Comparison of ENCODE assay signal across 17 cellular contexts in the genomic region with DNA sequence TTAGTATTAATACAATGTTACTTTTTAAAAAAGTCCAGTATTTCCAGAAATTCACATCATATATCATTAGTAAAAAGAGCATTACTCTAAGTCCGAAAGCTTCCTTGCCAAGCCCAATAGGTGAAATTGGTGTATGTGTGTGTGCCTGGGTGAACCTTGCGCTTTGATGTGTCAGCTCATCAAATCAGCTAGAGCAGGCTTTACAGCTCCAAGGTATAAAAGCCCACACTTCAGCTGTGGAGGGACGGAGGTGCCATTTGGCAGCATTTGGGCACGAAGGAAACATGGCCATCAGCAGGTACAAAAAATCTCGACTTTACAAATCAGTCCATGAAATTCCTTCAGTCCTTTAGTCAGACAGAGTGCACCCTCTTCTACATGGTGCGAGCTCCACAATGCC.
DNase-seq lines count a peak whose midpoint lies in the region; ATAC-seq and TF ChIP-seq lines count a peak whose summit lies in the region.
"Had no signal": no experiment of that assay in that cellular context is flagged by ENCODE, and none has a peak within 500 bp of the region (broad histone marks: within the 10 kb centered on the region; RNA-seq: fewer than 3 reads in every experiment).

No MANE protein-coding gene starts in this region.

- H3K9me3 Mint-ChIP-seq in T-cell: no peaks in the 10 kb centered on the region
- no peaks in the 10 kb centered on the region for H3K9me3 Mint-ChIP-seq in activated CD4-positive, alpha-beta memory T cell treated with anti-CD3 and anti-CD28 coated beads for 36 hours
- H3K9me3 Mint-ChIP-seq in activated naive CD8-positive, alpha-beta T cell (ENCODE audit: low read depth): no peaks in the 10 kb centered on the region

- intact Hi-C loops in activated CD4-positive, alpha-beta memory T cell treated with anti-CD3 and anti-CD28 coated beads for 36 hours (cut with micrococcal nuclease): loop anchor here (2.0 kb wide), 1 partner anchor 15 kb away; no protein-coding TSS in a partner anchor

- peak overlapping the region; percentile 93 to 99 for H3K27ac Mint-ChIP-seq in T-cell
- H3K27ac Mint-ChIP-seq in activated CD4-positive, alpha-beta memory T cell treated with anti-CD3 and anti-CD28 coated beads for 36 hours: peak overlapping the region; percentile 89
- H3K27ac Mint-ChIP-seq in activated naive CD8-positive, alpha-beta T cell: peak overlapping the region; percentile 94

- peak overlapping the region; percentile 60 to 69 (median 65) for H3K4me3 Mint-ChIP-seq in T-cell
- peak overlapping the region; percentile 60 for H3K4me3 Mint-ChIP-seq in activated CD4-positive, alpha-beta memory T cell treated with anti-CD3 and anti-CD28 coated beads for 36 hours
- H3K4me3 Mint-ChIP-seq in activated naive CD8-positive, alpha-beta T cell: peak overlapping the region; percentile 80

- POLR2A ChIA-PET in T-cell (lab: Charles Lee): interaction anchor here (0.6 to 5.1 kb wide), 16 partner anchors 10 to 101 kb away, joined by 3 to 75 read pairs (median 6); a partner anchor contains a TSS
- POLR2A ChIA-PET in activated CD4-positive, alpha-beta memory T cell treated with anti-CD3 and anti-CD28 coated beads for 36 hours (lab: Charles Lee): interaction anchor here (0.6 to 2.4 kb wide), 9 partner anchors 11 to 145 kb away, joined by 3 to 10 read pairs (median 4); no protein-coding TSS in a partner anchor

- H3K27me3 Mint-ChIP-seq in T-cell: no peaks in the 10 kb centered on the region
- no peaks in the 10 kb centered on the region for H3K27me3 Mint-ChIP-seq in activated CD4-positive, alpha-beta memory T cell treated with anti-CD3 and anti-CD28 coated beads for 36 hours
- H3K27me3 Mint-ChIP-seq in activated naive CD8-positive, alpha-beta T cell: no peaks in the 10 kb centered on the region

- peak; percentile 77 to 85 (median 84) for ATAC-seq in T-cell (replicated peaks in 1 of 4)
- no peak for ATAC-seq in omental fat pad (ENCODE audit: low FRiP score)
- ATAC-seq: heart left ventricle had no signal

- DNase-seq in T-cell (peak in 32 of 34 experiments; percentile 20 to 69 (median 42)), NCI-H748 (lab: John Stamatoyannopoulos, UW; ENCODE audit: unreplicated experiment) (no peak), omental fat pad (ENCODE audit: low spot score) (no peak), dedifferentiated amniotic fluid mesenchymal stem cell (ENCODE audit: extremely low spot score) (no peak)
- DNase-seq in activated CD4-positive, alpha-beta memory T cell treated with anti-CD3 and anti-CD28 coated beads for 36 hours: peak; percentile 71
- peak; percentile 26 to 76 (median 36) for DNase-seq in stimulated activated naive CD4-positive, alpha-beta T cell (lab: John Stamatoyannopoulos, UW)
- DNase-seq: dermis blood vessel endothelial cell, EL, esophagus squamous epithelium, heart left ventricle, kidney, NCI-H187, NCI-H69, nucleus accumbens, T1000, tibial artery had no signal

- CTCF ChIA-PET in T-cell (lab: Charles Lee): interaction anchor here (0.8 to 6.6 kb wide), 18 partner anchors 8 to 145 kb away, joined by 3 to 83 read pairs (median 6); no protein-coding TSS in a partner anchor
- CTCF ChIA-PET in activated CD4-positive, alpha-beta memory T cell treated with anti-CD3 and anti-CD28 coated beads for 36 hours (lab: Charles Lee): interaction anchor here (0.7 to 8.4 kb wide), 12 partner anchors 10 to 162 kb away, joined by 3 to 132 read pairs (median 18); no protein-coding TSS in a partner anchor

- peaks cover 74 to 84% (median 76%) of the 10 kb centered on the region in 3 donors for H3K4me1 Mint-ChIP-seq in T-cell
- H3K4me1 Mint-ChIP-seq in activated CD4-positive, alpha-beta memory T cell treated with anti-CD3 and anti-CD28 coated beads for 36 hours (ENCODE audit: low read depth): peaks cover 82% of the 10 kb centered on the region
- peaks cover 82% of the 10 kb centered on the region for H3K4me1 Mint-ChIP-seq in activated naive CD8-positive, alpha-beta T cell (ENCODE audit: low read depth)

- H3K36me3 Mint-ChIP-seq in T-cell: no peaks in the 10 kb centered on the region
- H3K36me3 Mint-ChIP-seq in activated CD4-positive, alpha-beta memory T cell treated with anti-CD3 and anti-CD28 coated beads for 36 hours: no peaks in the 10 kb centered on the region
- no peaks in the 10 kb centered on the region for H3K36me3 Mint-ChIP-seq in activated naive CD8-positive, alpha-beta T cell

- TF ChIP-seq CTCF in omental fat pad (IDR thresholded peaks at IDR 0.05): no peak

Comparison
In these comparisons a context has a peak if more than half of its experiments do, and no peak if none do; other contexts are left out.
1. DNase-seq: peak in T-cell (32 of 34), activated CD4-positive, alpha-beta memory T cell treated with anti-CD3 and anti-CD28 coated beads for 36 hours (single experiment) and stimulated activated naive CD4-positive, alpha-beta T cell (6 of 6); none in NCI-H748 (single experiment), omental fat pad (single experiment) and dedifferentiated amniotic fluid mesenchymal stem cell (single experiment).
2. Peak in every context shown above with its lines, with median percentiles within 50 percentile points of each other: H3K27ac Mint-ChIP-seq and H3K4me3 Mint-ChIP-seq.